8 cellular contexts compared by ENCODE assay signal in the genomic region with DNA sequence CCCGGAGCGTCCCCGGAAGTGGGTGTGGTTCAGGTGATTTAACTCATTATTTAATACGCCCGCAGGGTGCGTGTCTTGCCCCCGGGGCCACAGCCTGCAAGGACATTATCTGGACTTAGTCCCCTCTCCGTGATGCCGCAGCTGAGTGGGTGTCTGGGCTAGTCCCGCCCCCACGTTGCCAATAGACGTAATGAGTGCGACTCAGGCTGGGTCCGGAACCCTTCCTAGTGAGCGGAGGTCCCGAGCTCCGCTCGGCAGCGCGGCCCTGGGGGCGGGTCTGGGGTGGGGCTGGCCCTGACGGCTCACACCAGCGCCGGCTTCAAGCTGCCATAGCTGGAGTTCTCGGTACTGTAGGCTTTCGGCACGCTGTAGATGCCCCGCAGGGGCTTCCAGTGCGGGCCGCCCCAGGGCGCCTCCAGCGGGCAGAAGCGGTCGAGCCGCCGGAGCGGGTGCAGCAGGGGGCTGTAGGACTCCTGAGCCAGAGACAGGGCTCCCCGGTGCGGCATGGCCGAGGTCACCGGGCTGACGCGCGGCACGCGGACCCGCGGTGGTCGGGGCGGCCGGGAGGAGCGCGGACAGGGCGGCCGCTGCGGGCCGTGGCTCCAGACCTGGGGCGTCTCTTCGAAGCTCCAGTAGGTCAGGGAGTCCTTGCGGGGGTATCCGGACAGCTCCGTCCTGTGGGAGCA. TPM values are rescaled to one million over a fixed set of nuclear protein-coding genes. Genes with fewer than 3 reads are reported as not detected.
A peak's percentile ranks its signal among the peaks of the same experiment; 100 is the strongest.
DNase-seq lines count a peak whose midpoint lies in the region; ATAC-seq and TF ChIP-seq lines count a peak whose summit lies in the region.

No MANE protein-coding gene starts in this region.

- H3K27ac ChIP-seq in MM.1S (ENCODE audit: low read length), result no peak overlapping the region

- peak overlapping the region; percentile 87 for H3K4me3 Mint-ChIP-seq in activated B cell treated with CpG ODN at 0.5 μM for 24 hours
- peak overlapping the region; percentile 85 for H3K4me3 Mint-ChIP-seq in central memory CD8-positive, alpha-beta T cell

- no peaks in the 10 kb centered on the region for H4K20me1 ChIP-seq in MM.1S (ENCODE audit: insufficient read depth, low read length)

- intact Hi-C loops in activated B cell treated with CpG ODN at 0.5 μM for 24 hours (cut with micrococcal nuclease) (loop anchor here (2.0 to 5.0 kb wide), 3 partner anchors 25 to 434 kb away; partner anchors contain the start of genes ALDH16A1, CGB7, GYS1 and PIH1D1), left colon (cut with DNase I, micrococcal nuclease) (no loop called here)

- CTCF ChIA-PET in activated B cell treated with CpG ODN at 0.5 μM for 24 hours (lab: Charles Lee), result interaction anchor here (1.3 to 2.6 kb wide), 2 partner anchors 18 to 24 kb away, joined by 4 to 8 read pairs; partner anchors contain the start of gene RUVBL2

- H3K9me3 ChIP-seq in MM.1S (replicated peaks; ENCODE audit: insufficient read depth, low read length), result no peaks in the 10 kb centered on the region

- peaks cover 3% of the 10 kb centered on the region for H3K27me3 Mint-ChIP-seq in activated B cell treated with CpG ODN at 0.5 μM for 24 hours
- H3K27me3 Mint-ChIP-seq in central memory CD8-positive, alpha-beta T cell, result no peaks in the 10 kb centered on the region

- H3K79me2 ChIP-seq in MM.1S (ENCODE audit: low read length), result no peaks in the 10 kb centered on the region

- peak; percentile 54 for DNase-seq in MM.1S
- peak; percentile 70 for DNase-seq in activated B cell treated with CpG ODN at 0.5 μM for 24 hours
- DNase-seq in central memory CD8-positive, alpha-beta T cell (ENCODE audit: low spot score in 2 of 2), result peak; percentile 57
- DNase-seq in left colon, result peak; percentile 46 to 63
- DNase-seq in stimulated activated CD4-positive, alpha-beta T cell treated with anti-CD3 and anti-CD28 coated beads, TNF-alpha, amount 100 ng/mL, for 24 hours (ENCODE audit: low read depth in 3 of 3), result peak; percentile 28 to 61 (median 29)

- H3K36me3 Mint-ChIP-seq in activated B cell treated with CpG ODN at 0.5 μM for 24 hours (ENCODE audit: low read depth), result peaks cover 26% of the 10 kb centered on the region
- H3K36me3 Mint-ChIP-seq in central memory CD8-positive, alpha-beta T cell (ENCODE audit: insufficient read depth), result peaks cover 8% of the 10 kb centered on the region

- ATAC-seq in activated B cell treated with CpG ODN at 0.5 μM for 24 hours (ENCODE audit: low read depth) (peak; percentile 77), left colon (peak; percentile 54), HG03571 (IDR thresholded peaks at IDR 0.05; ENCODE audit: unreplicated experiment) (no peak), HG03460 (IDR thresholded peaks at IDR 0.05; ENCODE audit: unreplicated experiment) (no peak)
- peak; percentile 89 for ATAC-seq in central memory CD8-positive, alpha-beta T cell (replicated peaks; ENCODE audit: extremely low read depth, poor library complexity, severe bottlenecking)

- TF ChIP-seq CTCF in GM12872 (IDR thresholded peaks at IDR 0.05; ENCODE audit: insufficient read depth, low read depth, low read length), result peak; percentile 70
- peak; percentile 56 for TF ChIP-seq CTCF in MM.1S (IDR thresholded peaks at IDR 0.05; ENCODE audit: low read length)
- TF ChIP-seq CTCF in activated B cell treated with CpG ODN at 0.5 μM for 24 hours (IDR thresholded peaks at IDR 0.05), result no peak

- no peaks in the 10 kb centered on the region for H3K36me3 ChIP-seq in MM.1S (replicated peaks; ENCODE audit: insufficient read depth, low read length)

- peaks cover 34% of the 10 kb centered on the region for H3K27me3 ChIP-seq in MM.1S (replicated peaks; ENCODE audit: insufficient read depth, low read length)

- peak overlapping the region; percentile 56 for H3K4me3 ChIP-seq in MM.1S (ENCODE audit: low read length)

- 0 out of 2 replicates have a peak overlapping the region, but pooled peaks have one; percentile 11 for H2AFZ ChIP-seq in MM.1S (ENCODE audit: low read length)

- POLR2A ChIA-PET in activated B cell treated with CpG ODN at 0.5 μM for 24 hours (lab: Charles Lee), result interaction anchor here (0.6 to 1.2 kb wide), 5 partner anchors 24 to 1459 kb away, joined by 3 to 6 read pairs (median 4); partner anchors contain the start of genes GYS1 and RUVBL2

- H3K4me1 ChIP-seq in MM.1S (ENCODE audit: low read length), result no peaks in the 10 kb centered on the region

- peak overlapping the region; percentile 94 for H3K4me2 ChIP-seq in MM.1S (ENCODE audit: low read depth, low read length)

- H3K9me3 Mint-ChIP-seq in activated B cell treated with CpG ODN at 0.5 μM for 24 hours, result no peaks in the 10 kb centered on the region
- no peaks in the 10 kb centered on the region for H3K9me3 Mint-ChIP-seq in central memory CD8-positive, alpha-beta T cell

- H3K9ac ChIP-seq in MM.1S (ENCODE audit: low read length), result no peak overlapping the region; the same call in 1 of the 2 replicates

- no peak overlapping the region for H3K27ac Mint-ChIP-seq in activated B cell treated with CpG ODN at 0.5 μM for 24 hours
- H3K27ac Mint-ChIP-seq in central memory CD8-positive, alpha-beta T cell (ENCODE audit: low read depth), result peak overlapping the region; percentile 7

- H3K4me1 Mint-ChIP-seq in activated B cell treated with CpG ODN at 0.5 μM for 24 hours, result peaks cover 32% of the 10 kb centered on the region
- peaks cover 25% of the 10 kb centered on the region for H3K4me1 Mint-ChIP-seq in central memory CD8-positive, alpha-beta T cell

- no peaks in the 10 kb centered on the region for H3K9me2 ChIP-seq in MM.1S (replicated peaks; ENCODE audit: insufficient read depth, low read length)

- H3F3A ChIP-seq in MM.1S (ENCODE audit: insufficient read depth, low read length), result no peaks in the 10 kb centered on the region

RNA-seq across cellular contexts. Expression of gene LHB, which starts 0.9 kb away (rescaled TPM):
- total RNA-seq in activated B cell treated with CpG ODN at 0.5 μM for 24 hours, result not detected in 2 replicates
- not detected for total RNA-seq in left colon

RNA-seq across cellular contexts. Expression of gene CGB3, which starts 6.3 kb away (rescaled TPM):
- total RNA-seq in activated B cell treated with CpG ODN at 0.5 μM for 24 hours (not detected in 2 replicates), left colon (not detected)

RNA-seq across cellular contexts. Expression of gene CGB2, which starts 13.9 kb away (rescaled TPM):
- not detected in 2 replicates for total RNA-seq in activated B cell treated with CpG ODN at 0.5 μM for 24 hours
- not detected for total RNA-seq in left colon

RNA-seq across cellular contexts. Expression of gene CGB1, which starts 18.9 kb away (rescaled TPM):
- total RNA-seq in activated B cell treated with CpG ODN at 0.5 μM for 24 hours (not detected in 2 replicates), left colon (not detected)

RNA-seq across cellular contexts. Expression of gene RUVBL2, which starts 24.1 kb away (rescaled TPM):
- total RNA-seq in activated B cell treated with CpG ODN at 0.5 μM for 24 hours (75.6 and 79.4 TPM in 2 replicates), left colon (10 to 100 TPM; 47.9 to 56.7 TPM)

Comparison
In these comparisons a context has a peak if more than half of its experiments do, and no peak if none do; other contexts are left out.
1. ATAC-seq: peak in activated B cell treated with CpG ODN at 0.5 μM for 24 hours (single experiment), central memory CD8-positive, alpha-beta T cell (single experiment) and left colon (single experiment); none in HG03571 (single experiment) and HG03460 (single experiment).
2. Peak in every context shown above with its lines, with median percentiles within 50 percentile points of each other: DNase-seq.